Comparison of ENCODE assay signal across 1 cellular context in genomic region chr16:30554933-30555847, GRCh38.
TF ChIP-seq lines count a peak whose summit lies in the region.

No MANE protein-coding gene starts in this region.

TF ChIP-seq in IMR-90, 13 proteins besides CTCF, POLR2A, EP300 and RAD21 (continued from another document):
- TF ChIP-seq SMC3 (IDR thresholded peaks at IDR 0.05; ENCODE audit: low read depth, low read length) = no peak
TF ChIP-seq in IMR-90: peak in this region for 0.
